ENCODE assay signal across 15 cellular contexts in genomic region chr22:46890819-46891218, GRCh38.
"Had no signal": no experiment of that assay in that cellular context is flagged by ENCODE, and none has a peak within 500 bp of the region (broad histone marks: within the 10 kb centered on the region; RNA-seq: fewer than 3 reads in every experiment).

No MANE protein-coding gene starts in this region.

- DNase-seq: effector CD4-positive, alpha-beta T cell; foreskin melanocyte; left colon; natural killer cell; small intestine; stimulated activated CD4-positive, alpha-beta T cell treated with anti-CD3 and anti-CD28 coated beads, Interleukin-12 subunit alpha, Interleukin-12 subunit beta, amount 100 ng/mL, for 4 hours; stimulated activated naive CD4-positive, alpha-beta T cell; stomach; substantia nigra had no signal

- H3K27ac Mint-ChIP-seq: natural killer cell, type B pancreatic cell had no signal

- H3K4me1 ChIP-seq: parathyroid adenoma had no signal

- H3K9me3 ChIP-seq: right atrium auricular region, stomach had no signal

- H3K27ac ChIP-seq: coronary artery, hepatocyte, parathyroid adenoma, right atrium auricular region, stomach had no signal

- H3K4me2 ChIP-seq: hepatocyte had no signal

- H3K9me3 Mint-ChIP-seq: natural killer cell, type B pancreatic cell had no signal

- FAIRE-seq: small intestine, urothelium cell line had no signal

- H3K9ac ChIP-seq: parathyroid adenoma had no signal

- H3K79me2 ChIP-seq: hepatocyte, parathyroid adenoma had no signal

- H3K4me3 ChIP-seq: coronary artery, hepatocyte, right atrium auricular region, stomach had no signal

- H3K4me3 Mint-ChIP-seq: natural killer cell, type B pancreatic cell had no signal

- H3K36me3 ChIP-seq: right atrium auricular region had no signal

- H3K36me3 Mint-ChIP-seq: natural killer cell had no signal

- ATAC-seq: left colon, natural killer cell had no signal

- H2AFZ ChIP-seq: hepatocyte, parathyroid adenoma had no signal

- H3K27me3 ChIP-seq: hepatocyte, right atrium auricular region, stomach had no signal

- H3K27me3 Mint-ChIP-seq: type B pancreatic cell had no signal
